8 cellular contexts compared by ENCODE assay signal in the genomic region with DNA sequence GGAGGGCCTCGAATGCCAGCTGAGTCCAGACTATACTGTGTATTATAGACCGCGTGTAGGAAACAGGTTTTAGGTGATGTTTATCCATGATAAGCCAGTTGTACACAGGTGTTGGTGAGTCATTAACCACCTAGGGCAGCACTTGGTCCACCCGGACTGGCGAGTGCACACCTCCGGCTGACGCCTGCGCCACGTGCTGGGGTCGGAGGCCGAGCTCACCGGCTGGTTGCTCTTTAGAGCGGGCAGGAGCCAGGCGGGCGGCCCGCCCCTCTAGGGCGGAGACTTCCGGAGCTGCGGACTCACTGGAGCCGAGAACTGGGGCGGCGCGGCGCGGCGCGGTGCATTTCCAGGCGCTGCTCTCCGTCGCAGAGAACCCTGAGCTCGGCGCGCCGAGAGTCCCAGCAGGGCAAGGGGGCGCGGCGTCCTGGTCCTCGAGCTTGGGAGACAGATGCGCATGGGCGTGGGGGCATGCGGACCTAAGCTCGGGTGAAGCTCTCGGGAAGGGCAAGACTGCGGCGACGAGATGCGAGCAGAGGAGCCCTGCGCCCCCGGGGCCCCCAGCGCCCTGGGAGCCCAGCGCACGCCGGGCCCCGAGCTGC. TPM values are rescaled to one million over a fixed set of nuclear protein-coding genes. Genes with fewer than 3 reads are reported as not detected.
A peak's percentile ranks its signal among the peaks of the same experiment; 100 is the strongest.
DNase-seq lines count a peak whose midpoint lies in the region; ATAC-seq and TF ChIP-seq lines count a peak whose summit lies in the region.

A gene with protein sequence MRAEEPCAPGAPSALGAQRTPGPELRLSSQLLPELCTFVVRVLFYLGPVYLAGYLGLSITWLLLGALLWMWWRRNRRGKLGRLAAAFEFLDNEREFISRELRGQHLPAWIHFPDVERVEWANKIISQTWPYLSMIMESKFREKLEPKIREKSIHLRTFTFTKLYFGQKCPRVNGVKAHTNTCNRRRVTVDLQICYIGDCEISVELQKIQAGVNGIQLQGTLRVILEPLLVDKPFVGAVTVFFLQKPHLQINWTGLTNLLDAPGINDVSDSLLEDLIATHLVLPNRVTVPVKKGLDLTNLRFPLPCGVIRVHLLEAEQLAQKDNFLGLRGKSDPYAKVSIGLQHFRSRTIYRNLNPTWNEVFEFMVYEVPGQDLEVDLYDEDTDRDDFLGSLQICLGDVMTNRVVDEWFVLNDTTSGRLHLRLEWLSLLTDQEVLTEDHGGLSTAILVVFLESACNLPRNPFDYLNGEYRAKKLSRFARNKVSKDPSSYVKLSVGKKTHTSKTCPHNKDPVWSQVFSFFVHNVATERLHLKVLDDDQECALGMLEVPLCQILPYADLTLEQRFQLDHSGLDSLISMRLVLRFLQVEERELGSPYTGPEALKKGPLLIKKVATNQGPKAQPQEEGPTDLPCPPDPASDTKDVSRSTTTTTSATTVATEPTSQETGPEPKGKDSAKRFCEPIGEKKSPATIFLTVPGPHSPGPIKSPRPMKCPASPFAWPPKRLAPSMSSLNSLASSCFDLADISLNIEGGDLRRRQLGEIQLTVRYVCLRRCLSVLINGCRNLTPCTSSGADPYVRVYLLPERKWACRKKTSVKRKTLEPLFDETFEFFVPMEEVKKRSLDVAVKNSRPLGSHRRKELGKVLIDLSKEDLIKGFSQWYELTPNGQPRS (plus strand): TSS at position 341 of the 599 bp plus-strand sequence. CDS start 183 bp downstream, at position 524.

- TF ChIP-seq CTCF in glutamatergic neuron (IDR thresholded peaks at IDR 0.05; ENCODE audit: partially characterized antibody, unreplicated experiment) (no peak), neural crest cell (conservative IDR thresholded peaks at IDR 0.05) (no peak), thoracic aorta (IDR thresholded peaks at IDR 0.05) (no peak)

- DNase-seq in AG08396 (ENCODE audit: low spot score): peak; percentile 83
- peak; percentile 39 to 84 for DNase-seq in HAP-1 (ENCODE audit: low spot score in 2 of 2)
- peak; percentile 13 for DNase-seq in NCI-H748 treated with DMSO at 0.1 percent for 48 hours (lab: John Stamatoyannopoulos, UW)
- DNase-seq in activated naive CD4-positive, alpha-beta T cell treated with Interleukin-2 at 50 U/mL for 16 hours: peak; percentile 46
- peak; percentile 56 for DNase-seq in glutamatergic neuron
- peak; percentile 49 for DNase-seq in neural crest cell (ENCODE audit: low read depth, low spot score)
- peak; percentile 9 for DNase-seq in thoracic aorta (ENCODE audit: low spot score)

- in situ Hi-C loops in HAP-1 (cut with MboI; ENCODE audit: low sequenced_read_pairs): no loop called here

- peaks cover 5% of the 10 kb centered on the region; the same call in 1 of the 2 replicates for H3K9me3 ChIP-seq in HAP-1
- no peaks in the 10 kb centered on the region for H3K9me3 ChIP-seq in thoracic aorta

- H3K4me1 Mint-ChIP-seq in glutamatergic neuron (ENCODE audit: low read depth, unreplicated experiment) (no peaks in the 10 kb centered on the region), neural crest cell (no peaks in the 10 kb centered on the region)

- ATAC-seq in thoracic aorta (ENCODE audit: insufficient number of reproducible peaks, low FRiP score, low read depth) (no peak), HG03139 (IDR thresholded peaks at IDR 0.05; ENCODE audit: unreplicated experiment) (no peak)

- H3K36me3 Mint-ChIP-seq in glutamatergic neuron (ENCODE audit: unreplicated experiment): peaks cover 15% of the 10 kb centered on the region
- no peaks in the 10 kb centered on the region for H3K36me3 Mint-ChIP-seq in neural crest cell (ENCODE audit: low read depth)

- H3K4me1 ChIP-seq in HAP-1 (no peaks in the 10 kb centered on the region; the same call in 1 of the 2 replicates), thoracic aorta (ENCODE audit: control insufficient read depth in 1 of 2, low read depth in 2 of 2) (peaks cover 16 to 21% of the 10 kb centered on the region in 2 donors)

- H3K4me3 ChIP-seq in HAP-1: peak within 1 kb of the TSS; percentile 32
- H3K4me3 ChIP-seq in thoracic aorta: peak within 1 kb of the TSS; percentile 82

- peaks cover 3% of the 10 kb centered on the region for H3K9me3 Mint-ChIP-seq in glutamatergic neuron (ENCODE audit: unreplicated experiment)
- H3K9me3 Mint-ChIP-seq in neural crest cell: no peaks in the 10 kb centered on the region

- no peak within 1 kb of the TSS for H3K27ac Mint-ChIP-seq in glutamatergic neuron (ENCODE audit: unreplicated experiment)
- no peak within 1 kb of the TSS for H3K27ac Mint-ChIP-seq in neural crest cell (ENCODE audit: unreplicated experiment)

- H3K4me3 Mint-ChIP-seq in glutamatergic neuron (ENCODE audit: unreplicated experiment) (peak within 1 kb of the TSS; percentile 74), neural crest cell (peak within 1 kb of the TSS; percentile 73)

- H3K27me3 ChIP-seq in HAP-1 (ENCODE audit: low read depth): no peaks in the 10 kb centered on the region
- H3K27me3 ChIP-seq in thoracic aorta (replicated peaks; ENCODE audit: insufficient read depth): no peaks in the 10 kb centered on the region

- peaks cover 19% of the 10 kb centered on the region for H3K27me3 Mint-ChIP-seq in glutamatergic neuron (ENCODE audit: unreplicated experiment)
- H3K27me3 Mint-ChIP-seq in neural crest cell (ENCODE audit: low read depth): peaks cover 91% of the 10 kb centered on the region

- H3K27ac ChIP-seq in thoracic aorta: no peak within 1 kb of the TSS

- H3K36me3 ChIP-seq in HAP-1 (replicated peaks): no peaks in the 10 kb centered on the region
- H3K36me3 ChIP-seq in thoracic aorta: no peaks in the 10 kb centered on the region

RNA-seq across cellular contexts. Expression of the gene that starts here (rescaled TPM):
- total RNA-seq in glutamatergic neuron (ENCODE audit: unreplicated experiment) (not detected), neural crest cell (0.44 and 1.1 TPM in 2 replicates), thoracic aorta (1 to 10 TPM; 1.9 to 7.1 TPM)

Comparison
In these comparisons a context has a peak if more than half of its experiments do, and no peak if none do; other contexts are left out.
1. Peak in DNase-seq in glutamatergic neuron; RNA of the gene not detected or under 1 TPM.
2. DNase-seq: peak in every context shown above with its lines; median percentile 83 in AG08396; 62 in HAP-1; 56 in glutamatergic neuron; 49 in neural crest cell; 46 in activated naive CD4-positive, alpha-beta T cell treated with Interleukin-2 at 50 U/mL for 16 hours; 13 in NCI-H748 treated with DMSO at 0.1 percent for 48 hours; 9 in thoracic aorta.